ENCODE assay signal across 8 cellular contexts in genomic region chr10:3045471-3046209, GRCh38. TPM values are rescaled to one million over a fixed set of nuclear protein-coding genes. Genes with fewer than 3 reads are reported as not detected.
DNase-seq lines count a peak whose midpoint lies in the region; ATAC-seq and TF ChIP-seq lines count a peak whose summit lies in the region.

No MANE protein-coding gene starts in this region.

- H3K9me3 ChIP-seq in H9 (ENCODE audit: control insufficient read depth, low read depth, low read length): no peaks in the 10 kb centered on the region

- no peak overlapping the region for H3K4me3 Mint-ChIP-seq in H9

- H3K27me3 ChIP-seq in H9 (ENCODE audit: insufficient read depth, low read length): no peaks in the 10 kb centered on the region

- no peak overlapping the region for H4K91ac ChIP-seq in H9 (ENCODE audit: insufficient read length, low read depth, low read length)

- no peaks in the 10 kb centered on the region; the same call in 1 of the 2 replicates for H3K27me3 Mint-ChIP-seq in H9 (ENCODE audit: low read depth)

- ATAC-seq in sciatic nerve (peak; percentile 81), HG02623 (IDR thresholded peaks at IDR 0.05; ENCODE audit: unreplicated experiment) (no peak)

- H3K9me3 Mint-ChIP-seq in H9: peaks cover 4 to 7% of the 10 kb centered on the region in 2 experiments

- DNase-seq in H9 (peak; percentile 79), astrocyte of the cerebellum (ENCODE audit: low read depth) (peak; percentile 39), hypothalamus (lab: John Stamatoyannopoulos, UW) (peak in 32 of 51 donors; percentile 10 to 74 (median 43)), sciatic nerve (ENCODE audit: low spot score) (peak; percentile 77), D341Med (ENCODE audit: low spot score) (no peak)
- no peak for DNase-seq in activated CD4-positive, alpha-beta T cell treated with anti-CD3 and anti-CD28 coated beads for 1 hour
- no peak for DNase-seq in activated T-cell treated with anti-CD3 and anti-CD28 coated beads, Interleukin-2, amount 50 U/mL, for 48 hours

- no peak overlapping the region for H3K18ac ChIP-seq in H9 (ENCODE audit: insufficient read length, low read depth, low read length)

- no peak overlapping the region for H2BK5ac ChIP-seq in H9 (ENCODE audit: insufficient read length, low read length)

- no peak overlapping the region for H2AFZ ChIP-seq in H9 (ENCODE audit: low read length)

- H3K36me3 Mint-ChIP-seq in H9 (ENCODE audit: insufficient read depth in 1 of 3, low read depth in 3 of 3): peaks cover 2 to 6% (median 4%) of the 10 kb centered on the region in 3 experiments; a peak in 6 of 7 replicates

- H4K8ac ChIP-seq in H9 (replicated peaks; ENCODE audit: insufficient read length, low read depth, low read length): no peak overlapping the region

- H3K4me3 ChIP-seq in astrocyte of the cerebellum (ENCODE audit: low read depth, low read length): no peak overlapping the region

- H2BK15ac ChIP-seq in H9 (ENCODE audit: low read depth, low read length): no peak overlapping the region

- in situ Hi-C loops in astrocyte of the cerebellum (cut with HindIII; ENCODE audit: low sequenced_read_pairs): no loop called here

- H3K23me2 ChIP-seq in H9 (ENCODE audit: insufficient read length, low read depth, low read length, poor library complexity, severe bottlenecking): peaks cover 4% of the 10 kb centered on the region

- H3K4me2 ChIP-seq in H9 (ENCODE audit: insufficient read depth, insufficient read length, low read length): no peak overlapping the region

- H2BK120ac ChIP-seq in H9 (ENCODE audit: low read depth, low read length, poor library complexity, severe bottlenecking): no peak overlapping the region

- H3K4ac ChIP-seq in H9 (ENCODE audit: low read depth, low read length): no peak overlapping the region

- no peak overlapping the region for H3K9ac ChIP-seq in H9 (ENCODE audit: extremely low read depth, insufficient read length, low read length)

- H2BK20ac ChIP-seq in H9 (ENCODE audit: low read depth, low read length, poor library complexity, severe bottlenecking): no peak overlapping the region

- H3K79me1 ChIP-seq in H9 (ENCODE audit: insufficient read depth, low read depth, low read length, poor library complexity, severe bottlenecking): no peaks in the 10 kb centered on the region

- no peaks in the 10 kb centered on the region for H3K79me2 ChIP-seq in H9 (ENCODE audit: insufficient read depth, low read length)

- H4K20me1 ChIP-seq in H9 (ENCODE audit: control insufficient read depth, insufficient read depth, insufficient read length): no peaks in the 10 kb centered on the region

- no peak overlapping the region for H3K23ac ChIP-seq in H9 (ENCODE audit: insufficient read length, low read depth, low read length)

- peaks cover 21 to 35% of the 10 kb centered on the region in 2 experiments for H3K4me1 Mint-ChIP-seq in H9

- no peak overlapping the region for H4K5ac ChIP-seq in H9 (ENCODE audit: insufficient read length, low read depth, low read length)

- no peak overlapping the region for H3K27ac ChIP-seq in H9 (ENCODE audit: insufficient read length, low read depth, low read length)

- WGBS in H9 (ENCODE audit: extremely low coverage, insufficient read length, low lambda C conversion rate): 100% methylated on average over 1 of the region's 11 CpGs

- H3T11ph ChIP-seq in H9 (ENCODE audit: low read length): no peak overlapping the region

- peak; percentile 43 for TF ChIP-seq CTCF in H9 (conservative IDR thresholded peaks at IDR 0.05)
- peak; percentile 47 for TF ChIP-seq CTCF in astrocyte of the cerebellum (IDR thresholded peaks at IDR 0.05; ENCODE audit: low read depth, low read length, missing control alignments)

- H3K14ac ChIP-seq in H9 (ENCODE audit: insufficient read depth, low read length): peak overlapping the region; percentile 58; the same call in 1 of the 2 replicates

- no peak overlapping the region for H2AK5ac ChIP-seq in H9 (ENCODE audit: insufficient read length, low read length)

- peaks cover 6% of the 10 kb centered on the region; the same call in 1 of the 2 replicates for H3K4me1 ChIP-seq in H9 (ENCODE audit: insufficient read depth, low read length)

- no peak overlapping the region for H3K56ac ChIP-seq in H9 (ENCODE audit: insufficient read length, low read depth, low read length)

- intact Hi-C loops in sciatic nerve (cut with DNase I): no loop called here

- H3K27ac Mint-ChIP-seq in H9: peak overlapping the region in 1 of 3 experiments; percentile 64; a peak in 2 of 7 replicates

- H2BK12ac ChIP-seq in H9 (ENCODE audit: insufficient read length, low read depth, low read length): no peak overlapping the region

RNA-seq across cellular contexts. Expression of gene PFKP, which starts 21.7 kb away (rescaled TPM):
- total RNA-seq in H9 (2021) (145 and 148 TPM in 2 replicates), sciatic nerve (41.3 TPM)

Comparison
In these comparisons a context has a peak if more than half of its experiments do, and no peak if none do; other contexts are left out.
1. DNase-seq: peak in H9 (single experiment), astrocyte of the cerebellum (single experiment), hypothalamus (32 of 51) and sciatic nerve (single experiment); none in D341Med (single experiment), activated CD4-positive, alpha-beta T cell treated with anti-CD3 and anti-CD28 coated beads for 1 hour (single experiment) and activated T-cell treated with anti-CD3 and anti-CD28 coated beads, Interleukin-2, amount 50 U/mL, for 48 hours (0 of 2).